ENCODE assay signal across 1 cellular context in genomic region chr19:6773323-6773931, GRCh38.
TF ChIP-seq lines count a peak whose summit lies in the region.

No MANE protein-coding gene starts in this region.

TF ChIP-seq in GM12878, 131 proteins besides CTCF, POLR2A, EP300 and RAD21:
- peak; percentile 23; the same call in 1 of the 2 replicates for TF ChIP-seq JUNB (IDR thresholded peaks at IDR 0.05)
- 0 out of 4 replicates have a peak, but pooled peaks of 1 of the 2 experiments have one; percentile 22 for TF ChIP-seq BHLHE40 (IDR thresholded peaks at IDR 0.05; ENCODE audit: borderline replicate concordance in 1 of 2, low read depth in 2 of 2, low read length in 1 of 2)
- TF ChIP-seq EGR1 (IDR thresholded peaks at IDR 0.05; ENCODE audit: borderline replicate concordance in 1 of 2, low read depth in 2 of 2, low read length in 2 of 2), result peak in 1 of 2 experiments; percentile 69; a peak in 2 of 3 replicates
- peak in 1 of 2 experiments; percentile 95; a peak in 2 of 4 replicates for TF ChIP-seq ETV6 (conservative IDR thresholded peaks at IDR 0.05 in 1 of 2, IDR thresholded peaks at IDR 0.05 in 1 of 2; ENCODE audit: borderline replicate concordance in 1 of 2, low read depth in 1 of 2)
- TF ChIP-seq RUNX3 (IDR thresholded peaks at IDR 0.05; ENCODE audit: low read length), result peak; percentile 91
- TF ChIP-seq TAF1 (IDR thresholded peaks at IDR 0.05; ENCODE audit: borderline replicate concordance, low read depth, low read length), result peak; percentile 56; the same call in 1 of the 2 replicates
- 0 out of 2 replicates have a peak, but pooled peaks have one; percentile 31 for TF ChIP-seq CHD2 (IDR thresholded peaks at IDR 0.05; ENCODE audit: borderline replicate concordance, low read depth, low read length)
- TF ChIP-seq NR2F1 (conservative IDR thresholded peaks at IDR 0.05), result peak; percentile 37; the same call in 1 of the 2 replicates
- peak; percentile 61 for TF ChIP-seq IKZF1 (conservative IDR thresholded peaks at IDR 0.05)
- 0 out of 2 replicates have a peak, but pooled peaks have one; percentile 15 for TF ChIP-seq SPI1 (IDR thresholded peaks at IDR 0.05; ENCODE audit: borderline replicate concordance, insufficient read depth, low read depth, low read length)
- no peak for TF ChIP-seq MYC (IDR thresholded peaks at IDR 0.05; ENCODE audit: insufficient read depth, insufficient read length, insufficient replicate concordance, low read length, severe bottlenecking)
- 0 out of 2 replicates have a peak, but pooled peaks have one; percentile 40 for TF ChIP-seq MXI1 (IDR thresholded peaks at IDR 0.05; ENCODE audit: low read depth, low read length)
- no peak for TF ChIP-seq TBL1XR1 (IDR thresholded peaks at IDR 0.05; ENCODE audit: low read depth, low read length)
- TF ChIP-seq MEF2A (IDR thresholded peaks at IDR 0.05; ENCODE audit: insufficient read depth, low read depth, low read length), result 0 out of 2 replicates have a peak, but pooled peaks have one; percentile 33
- no peak for TF ChIP-seq SMAD5 (IDR thresholded peaks at IDR 0.05; ENCODE audit: low read depth)
- TF ChIP-seq IKZF2 (IDR thresholded peaks at IDR 0.05), result peak; percentile 44 to 51; a peak in 2 of 4 replicates
- TF ChIP-seq CREM (IDR thresholded peaks at IDR 0.05; ENCODE audit: low read depth), result 0 out of 2 replicates have a peak, but pooled peaks have one; percentile 23
- no peak for TF ChIP-seq REST (IDR thresholded peaks at IDR 0.05; ENCODE audit: low read depth, low read length)
- peak; percentile 77 for TF ChIP-seq POLR2AphosphoS5 (IDR thresholded peaks at IDR 0.05; ENCODE audit: low read length)
- TF ChIP-seq ZBED1 (IDR thresholded peaks at IDR 0.05; ENCODE audit: borderline replicate concordance), result no peak
- peak; percentile 73 for TF ChIP-seq EED (IDR thresholded peaks at IDR 0.05; ENCODE audit: low read depth)
- peak; percentile 92 for TF ChIP-seq POU2F2 (IDR thresholded peaks at IDR 0.05; ENCODE audit: borderline replicate concordance, low read depth, low read length)
- TF ChIP-seq RB1 (IDR thresholded peaks at IDR 0.05; ENCODE audit: borderline replicate concordance), result peak; percentile 53; the same call in 1 of the 2 replicates
- peak; percentile 61 for TF ChIP-seq CREB1 (IDR thresholded peaks at IDR 0.05; ENCODE audit: low read depth)
TF ChIP-seq in GM12878: peak in this region for 19.
